31 cellular contexts compared by ENCODE assay signal in genomic region chr15:50531163-50531562, GRCh38. TPM values are rescaled to one million over a fixed set of nuclear protein-coding genes. Genes with fewer than 3 reads are reported as not detected.
"Had no signal": no experiment of that assay in that cellular context is flagged by ENCODE, and none has a peak within 500 bp of the region (broad histone marks: within the 10 kb centered on the region; RNA-seq: fewer than 3 reads in every experiment).

No MANE protein-coding gene starts in this region.

- H3K27ac Mint-ChIP-seq: effector memory CD8-positive, alpha-beta T cell; mesothelial cell of epicardium; natural killer cell treated with Interleukin-12 subunit alpha and Interleukin-12 subunit beta and Interleukin-15 and Interleukin-18, amount 100 ng/mL, for 72 hours had no signal

- H3K79me2 ChIP-seq: hepatocyte had no signal

- H3K27me3 Mint-ChIP-seq: naive B cell; natural killer cell treated with Interleukin-12 subunit alpha and Interleukin-12 subunit beta and Interleukin-15 and Interleukin-18, amount 100 ng/mL, for 72 hours had no signal

- H3K27ac ChIP-seq: epithelial cell of prostate, gastrocnemius medialis, heart left ventricle, hepatocyte, left lung, prostate gland, right atrium auricular region, thoracic aorta, transverse colon, upper lobe of right lung, uterus had no signal

- H2AFZ ChIP-seq: hepatocyte had no signal

- H3K4me3 ChIP-seq: gastrocnemius medialis, heart left ventricle, hepatocyte, left lung, mucosa of descending colon, prostate gland, right atrium auricular region, smooth muscle cell, thoracic aorta, transverse colon, upper lobe of right lung, uterus had no signal

- H3K4me3 Mint-ChIP-seq: effector memory CD8-positive, alpha-beta T cell; mesothelial cell of epicardium; naive B cell; natural killer cell treated with Interleukin-12 subunit alpha and Interleukin-12 subunit beta and Interleukin-15 and Interleukin-18, amount 100 ng/mL, for 72 hours had no signal

- H3K4me2 ChIP-seq: smooth muscle cell had no signal

- H3K27me3 ChIP-seq: gastrocnemius medialis, heart left ventricle, hepatocyte, left lung, right atrium auricular region, transverse colon, upper lobe of right lung, uterus had no signal

- DNase-seq: cortex of kidney; effector memory CD8-positive, alpha-beta T cell; foreskin fibroblast; gastrocnemius medialis; heart left ventricle; left cardiac atrium; left lung; mucosa of descending colon; naive B cell; nucleus accumbens; stimulated activated CD4-positive, alpha-beta T cell treated with anti-CD3 and anti-CD28 coated beads, Interleukin-12 subunit alpha, Interleukin-12 subunit beta, amount 100 ng/mL, for 4 hours; stimulated activated CD4-positive, alpha-beta T cell treated with anti-CD3 and anti-CD28 coated beads, Interleukin-1b, Interleukin-23, amount 100 ng/mL, for 48 hours; stimulated activated CD4-positive, alpha-beta T cell treated with anti-CD3 and anti-CD28 coated beads, Interleukin-4, amount 100 ng/mL, for 1 hour; stimulated activated CD8-positive, alpha-beta memory T cell treated with anti-CD3 and anti-CD28 coated beads, Interleukin-4, amount 100 ng/mL, for 48 hours; stimulated activated naive CD4-positive, alpha-beta T cell; substantia nigra; transverse colon; upper lobe of right lung; uterus had no signal

- H3K4me1 ChIP-seq: gastrocnemius medialis, heart left ventricle, left lung, prostate gland, right atrium auricular region, transverse colon, upper lobe of right lung, uterus had no signal

- H3K36me3 ChIP-seq: gastrocnemius medialis, heart left ventricle, left lung, prostate gland, right atrium auricular region, thoracic aorta, transverse colon, upper lobe of right lung, uterus had no signal

- H3K9me3 ChIP-seq: gastrocnemius medialis, left lung, mucosa of descending colon, prostate gland, right atrium auricular region, thoracic aorta, transverse colon, upper lobe of right lung, uterus had no signal

- H3K4me1 Mint-ChIP-seq: mesothelial cell of epicardium, naive B cell had no signal

- H3K9me3 Mint-ChIP-seq: effector memory CD8-positive, alpha-beta T cell; natural killer cell treated with Interleukin-12 subunit alpha and Interleukin-12 subunit beta and Interleukin-15 and Interleukin-18, amount 100 ng/mL, for 72 hours had no signal

- ATAC-seq: effector memory CD8-positive, alpha-beta T cell; esophagus mucosa; gastrocnemius medialis; heart left ventricle; left cardiac atrium; left lung; mucosa of descending colon; natural killer cell treated with Interleukin-12 subunit alpha and Interleukin-12 subunit beta and Interleukin-15 and Interleukin-18, amount 100 ng/mL, for 72 hours; upper lobe of right lung had no signal

RNA-seq across cellular contexts. Expression of gene USP50, which starts 15.3 kb away (rescaled TPM):
- total RNA-seq: dermis microvascular lymphatic vessel endothelial cell; esophagus mucosa; hepatocyte; kidney epithelial cell; left lung; lower leg skin; natural killer cell treated with Interleukin-12 subunit alpha and Interleukin-12 subunit beta and Interleukin-15 and Interleukin-18, amount 100 ng/mL, for 72 hours; right atrium auricular region; smooth muscle cell; thoracic aorta; transverse colon; upper lobe of right lung had no signal
- polyA plus RNA-seq: heart left ventricle, smooth muscle cell had no signal
